ENCODE assay signal across 14 cellular contexts in genomic region chr7:143285454-143285756, GRCh38. TPM values are rescaled to one million over a fixed set of nuclear protein-coding genes. Genes with fewer than 3 reads are reported as not detected.
DNase-seq lines count a peak whose midpoint lies in the region; TF ChIP-seq lines count a peak whose summit lies in the region.
"Had no signal": no experiment of that assay in that cellular context is flagged by ENCODE, and none has a peak within 500 bp of the region (broad histone marks: within the 10 kb centered on the region; RNA-seq: fewer than 3 reads in every experiment).

No MANE protein-coding gene starts in this region.

- no peak for DNase-seq in activated naive CD4-positive, alpha-beta T cell treated with anti-CD3 and anti-CD28 coated beads, Interleukin-2, amount 10 ng/mL, durations not matched to agents 7 days and 5 days
- peak; percentile 81 for DNase-seq in colonic mucosa
- peak; percentile 82 for DNase-seq in transverse colon
- DNase-seq in activated CD8-positive, alpha-beta memory T cell treated with anti-CD3 and anti-CD28 coated beads, Interleukin-2, amount 50 U/mL, for 48 hours, result no peak
- DNase-seq in NCI-H2171 (lab: John Stamatoyannopoulos, UW), result no peak
- DNase-seq in NCI-H1105 (lab: John Stamatoyannopoulos, UW), result no peak
- DNase-seq: naive thymus-derived CD8-positive, alpha-beta T cell; NCI-H748 treated with DMSO at 0.1 percent for 48 hours; T-helper 1 cell had no signal

- no peaks in the 10 kb centered on the region for H3K36me3 ChIP-seq in colonic mucosa
- H3K36me3 ChIP-seq in liver (ENCODE audit: control insufficient read depth in 4 of 4, insufficient read depth in 3 of 4, low read depth in 1 of 4, low read length in 3 of 4), result no peaks in the 10 kb centered on the region
- H3K36me3 ChIP-seq in transverse colon, result no peaks in the 10 kb centered on the region

- H3K27me3 Mint-ChIP-seq in activated naive CD4-positive, alpha-beta T cell treated with anti-CD3 and anti-CD28 coated beads, Interleukin-2, amount 50 U/mL, for 24 hours, result no peaks in the 10 kb centered on the region
- H3K27me3 Mint-ChIP-seq in activated naive CD4-positive, alpha-beta T cell treated with anti-CD3 and anti-CD28 coated beads, Interleukin-2, amount 10 ng/mL, durations not matched to agents 7 days and 5 days, result peaks cover 4% of the 10 kb centered on the region
- H3K27me3 Mint-ChIP-seq: naive thymus-derived CD8-positive, alpha-beta T cell; stimulated activated naive CD8-positive, alpha-beta T cell treated with anti-CD3 and anti-CD28 coated beads, Interleukin-15, Interleukin-2, amounts not matched to agents 100 ng/mL and 50 ng/mL, for 24 hours had no signal

- TF ChIP-seq RAD21 in liver (IDR thresholded peaks at IDR 0.05), result no peak

- H3K9me3 ChIP-seq in colonic mucosa, result no peaks in the 10 kb centered on the region
- H3K9me3 ChIP-seq in liver (ENCODE audit: control insufficient read depth in 4 of 4, low read length in 3 of 4), result no peaks in the 10 kb centered on the region
- H3K9me3 ChIP-seq in transverse colon, result no peaks in the 10 kb centered on the region

- peak overlapping the region; percentile 6 for H3K27ac Mint-ChIP-seq in activated naive CD4-positive, alpha-beta T cell treated with anti-CD3 and anti-CD28 coated beads, Interleukin-2, amount 50 U/mL, for 24 hours
- no peak overlapping the region for H3K27ac Mint-ChIP-seq in activated naive CD4-positive, alpha-beta T cell treated with anti-CD3 and anti-CD28 coated beads, Interleukin-2, amount 10 ng/mL, durations not matched to agents 7 days and 5 days
- H3K27ac Mint-ChIP-seq: stimulated activated naive CD8-positive, alpha-beta T cell treated with anti-CD3 and anti-CD28 coated beads, Interleukin-15, Interleukin-2, amounts not matched to agents 100 ng/mL and 50 ng/mL, for 24 hours had no signal

- peaks cover 4% of the 10 kb centered on the region for H3K4me1 ChIP-seq in colonic mucosa
- peaks cover 6 to 43% (median 26%) of the 10 kb centered on the region in 4 donors for H3K4me1 ChIP-seq in liver (ENCODE audit: control insufficient read depth in 4 of 4, insufficient read depth in 4 of 4, low read length in 3 of 4)
- H3K4me1 ChIP-seq in transverse colon, result peaks cover 7 to 65% (median 44%) of the 10 kb centered on the region in 4 donors

- TF ChIP-seq POLR2A in transverse colon (IDR thresholded peaks at IDR 0.05), result peak; percentile 4

- H3K4me3 Mint-ChIP-seq in activated naive CD4-positive, alpha-beta T cell treated with anti-CD3 and anti-CD28 coated beads, Interleukin-2, amount 50 U/mL, for 24 hours, result no peak overlapping the region
- no peak overlapping the region for H3K4me3 Mint-ChIP-seq in activated naive CD4-positive, alpha-beta T cell treated with anti-CD3 and anti-CD28 coated beads, Interleukin-2, amount 10 ng/mL, durations not matched to agents 7 days and 5 days
- H3K4me3 Mint-ChIP-seq: naive thymus-derived CD8-positive, alpha-beta T cell; stimulated activated naive CD8-positive, alpha-beta T cell treated with anti-CD3 and anti-CD28 coated beads, Interleukin-15, Interleukin-2, amounts not matched to agents 100 ng/mL and 50 ng/mL, for 24 hours had no signal

- H3K9me3 Mint-ChIP-seq in activated naive CD4-positive, alpha-beta T cell treated with anti-CD3 and anti-CD28 coated beads, Interleukin-2, amount 50 U/mL, for 24 hours, result no peaks in the 10 kb centered on the region
- H3K9me3 Mint-ChIP-seq in activated naive CD4-positive, alpha-beta T cell treated with anti-CD3 and anti-CD28 coated beads, Interleukin-2, amount 10 ng/mL, durations not matched to agents 7 days and 5 days, result peaks cover 11% of the 10 kb centered on the region
- H3K9me3 Mint-ChIP-seq: stimulated activated naive CD8-positive, alpha-beta T cell treated with anti-CD3 and anti-CD28 coated beads, Interleukin-15, Interleukin-2, amounts not matched to agents 100 ng/mL and 50 ng/mL, for 24 hours had no signal

- WGBS in liver, result 59% methylated on average over 3 of the region's 3 CpGs
- WGBS in transverse colon (ENCODE audit: low coverage in 1 of 2), 2 donors, result 60 to 67% methylated on average over 2 to 3 of the region's 3 CpGs

- peak overlapping the region; percentile 46 to 94 for H3K9ac ChIP-seq in colonic mucosa (ENCODE audit: low read depth in 2 of 2, low read length in 2 of 2)
- H3K9ac ChIP-seq in liver (ENCODE audit: low read depth in 1 of 2, low read length in 2 of 2), result no peak overlapping the region

- peaks cover 58% of the 10 kb centered on the region for H3K4me1 Mint-ChIP-seq in activated naive CD4-positive, alpha-beta T cell treated with anti-CD3 and anti-CD28 coated beads, Interleukin-2, amount 50 U/mL, for 24 hours
- peaks cover 67% of the 10 kb centered on the region for H3K4me1 Mint-ChIP-seq in activated naive CD4-positive, alpha-beta T cell treated with anti-CD3 and anti-CD28 coated beads, Interleukin-2, amount 10 ng/mL, durations not matched to agents 7 days and 5 days

- no peak for TF ChIP-seq EP300 in transverse colon (IDR thresholded peaks at IDR 0.05; ENCODE audit: low read depth)

- peak overlapping the region; percentile 80 for H3K27ac ChIP-seq in colonic mucosa
- peak overlapping the region; percentile 21 to 37 for H3K27ac ChIP-seq in liver (ENCODE audit: low read depth in 1 of 2, low read length in 2 of 2)
- H3K27ac ChIP-seq in transverse colon, result peak overlapping the region; percentile 83 to 86 (median 86)

- no peaks in the 10 kb centered on the region for H3K27me3 ChIP-seq in colonic mucosa
- no peaks in the 10 kb centered on the region for H3K27me3 ChIP-seq in liver (ENCODE audit: control insufficient read depth in 4 of 4, insufficient read depth in 4 of 4, low read length in 3 of 4)
- H3K27me3 ChIP-seq in transverse colon, result no peaks in the 10 kb centered on the region

- TF ChIP-seq CTCF in colonic mucosa (IDR thresholded peaks at IDR 0.05), result no peak
- no peak for TF ChIP-seq CTCF in liver (IDR thresholded peaks at IDR 0.05; ENCODE audit: low read depth, low read length, missing input control)
- no peak for TF ChIP-seq CTCF in transverse colon (IDR thresholded peaks at IDR 0.05)

- CTCF ChIA-PET in activated naive CD4-positive, alpha-beta T cell treated with anti-CD3 and anti-CD28 coated beads, Interleukin-2, amount 10 ng/mL, durations not matched to agents 7 days and 5 days (lab: Charles Lee), result interaction anchor here (1.0 to 1.3 kb wide), 3 partner anchors 11 to 45 kb away, joined by 3 to 4 read pairs (median 3); no protein-coding TSS in a partner anchor

- H3K4me3 ChIP-seq in colonic mucosa (peak overlapping the region; percentile 5), liver (ENCODE audit: low read depth in 1 of 3, low read length in 3 of 3) (peak overlapping the region; percentile 4 to 67 (median 26)), transverse colon (peak overlapping the region in 1 of 4 donors; percentile 34)

- in situ Hi-C loops in transverse colon (cut with MboI; ENCODE audit: low pct_ligation_motif_present in 1 of 4, low pct_unique_long_range_greater_than_20kb in 1 of 4, low sequenced_read_pairs in 3 of 4), result no loop called here

- peaks cover 2% of the 10 kb centered on the region for H3K36me3 Mint-ChIP-seq in activated naive CD4-positive, alpha-beta T cell treated with anti-CD3 and anti-CD28 coated beads, Interleukin-2, amount 50 U/mL, for 24 hours
- peaks cover 28% of the 10 kb centered on the region for H3K36me3 Mint-ChIP-seq in activated naive CD4-positive, alpha-beta T cell treated with anti-CD3 and anti-CD28 coated beads, Interleukin-2, amount 10 ng/mL, durations not matched to agents 7 days and 5 days

- intact Hi-C loops in colonic mucosa (cut with DNase I), result no loop called here
- intact Hi-C loops in transverse colon (cut with DNase I; ENCODE audit: low total_unique reads), result no loop called here

TF ChIP-seq in liver, 16 proteins besides CTCF, POLR2A, EP300 and RAD21:
- no peak for TF ChIP-seq NR2F2 (IDR thresholded peaks at IDR 0.05)

RNA-seq across cellular contexts. Expression of gene TMEM139, which starts 0.6 kb away (rescaled TPM):
- total RNA-seq in colonic mucosa (10 to 100 TPM; 18.4 to 27.2 TPM), liver (1 to 10 TPM; 3.0 to 3.9 TPM), transverse colon (100 to 1,000 TPM in 1 of 4 donors, 10 to 100 TPM in 3; 46.4 to 127 (median 52.2) TPM)
- 1 to 10 TPM; 7.0 to 8.6 TPM for polyA plus RNA-seq in liver
- total RNA-seq: A673, G401 had no signal

RNA-seq across cellular contexts. Expression of gene CASP2, which starts 2.7 kb away (rescaled TPM):
- 10 to 100 TPM; 33.9 to 47.0 TPM for total RNA-seq in colonic mucosa
- total RNA-seq in liver, result 10 to 100 TPM in 1 of 2 donors, 1 to 10 TPM in 1; 4.5 to 11.3 TPM
- 1 to 10 TPM; 3.4 to 3.7 TPM for polyA plus RNA-seq in liver
- 10 to 100 TPM; 13.5 to 38.9 (median 17.6) TPM for total RNA-seq in transverse colon

RNA-seq across cellular contexts. Expression of gene GSTK1, which starts 22.2 kb away (rescaled TPM):
- 100 to 1,000 TPM; 210 to 272 TPM for total RNA-seq in colonic mucosa
- 100 to 1,000 TPM in 1 of 2 donors, 10 to 100 TPM in 1; 98.9 to 178 TPM for total RNA-seq in liver
- polyA plus RNA-seq in liver, result 100 to 1,000 TPM; 195 to 253 TPM
- total RNA-seq in transverse colon, result 100 to 1,000 TPM; 333 to 472 (median 376) TPM

RNA-seq across cellular contexts. Expression of gene CLCN1, which starts 30.5 kb away (rescaled TPM):
- total RNA-seq in colonic mucosa, result not detected
- under 1 TPM in 1 of 2 donors, not detected in 1; 0.08 TPM for total RNA-seq in liver
- polyA plus RNA-seq in liver, result under 1 TPM in 1 of 2 donors, not detected in 1; 0.01 TPM
- total RNA-seq in transverse colon, result not detected
- total RNA-seq: A673; G401; naive thymus-derived CD8-positive, alpha-beta T cell had no signal
- polyA plus RNA-seq: naive thymus-derived CD8-positive, alpha-beta T cell had no signal

Comparison
In these comparisons a context has a peak if more than half of its experiments do, and no peak if none do; other contexts are left out.
1. DNase-seq: peak in colonic mucosa (single experiment) and transverse colon (single experiment); none in activated naive CD4-positive, alpha-beta T cell treated with anti-CD3 and anti-CD28 coated beads, Interleukin-2, amount 10 ng/mL, durations not matched to agents 7 days and 5 days (single experiment), activated CD8-positive, alpha-beta memory T cell treated with anti-CD3 and anti-CD28 coated beads, Interleukin-2, amount 50 U/mL, for 48 hours (single experiment), NCI-H2171 (single experiment) and NCI-H1105 (single experiment).
2. H3K27ac ChIP-seq: peak in every context shown above with its lines; median percentile 86 in transverse colon; 80 in colonic mucosa; 29 in liver.
3. H3K9ac ChIP-seq: peak in colonic mucosa (2 of 2); none in liver (0 of 2).